ENCODE assay signal across 11 cellular contexts in the genomic region with DNA sequence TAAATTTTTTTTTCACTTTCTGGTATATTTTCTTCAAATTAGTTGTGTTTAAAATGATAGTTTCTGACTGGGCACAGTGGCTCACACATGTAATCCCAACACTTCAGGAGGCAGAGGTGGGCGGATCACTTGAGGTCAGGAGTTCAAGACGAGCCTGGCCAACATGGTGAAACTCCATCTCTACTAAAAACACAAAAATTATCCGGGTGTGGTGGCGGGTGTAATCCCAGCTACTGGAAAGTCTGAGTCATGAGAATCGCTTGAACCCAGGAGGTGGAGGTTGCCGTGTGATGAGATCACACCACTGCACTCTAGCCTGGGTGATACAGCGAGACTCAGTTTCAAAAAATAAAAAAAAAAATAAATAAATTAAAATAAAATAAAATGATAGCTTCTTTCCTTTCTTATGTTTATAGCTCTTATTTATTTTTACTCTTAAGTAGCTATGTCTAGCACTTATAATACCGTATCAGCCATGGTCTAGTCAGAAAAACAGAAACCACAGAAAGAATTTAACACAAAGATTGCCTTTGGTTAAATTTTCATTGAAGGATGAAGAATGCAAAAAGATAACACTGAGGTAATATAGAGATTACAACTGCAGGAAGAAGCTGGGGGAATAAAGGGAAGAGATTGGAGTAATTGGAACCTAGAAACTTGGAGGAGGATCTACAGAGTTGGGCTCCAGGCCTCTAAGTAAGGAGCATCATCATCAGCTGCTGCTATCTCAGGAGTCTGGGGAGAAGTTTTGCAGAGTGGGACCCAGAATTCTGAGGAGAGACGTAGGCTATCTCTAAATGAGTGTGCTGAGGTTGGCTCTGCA. TPM values are rescaled to one million over a fixed set of nuclear protein-coding genes. Genes with fewer than 3 reads are reported as not detected.
DNase-seq lines count a peak whose midpoint lies in the region; ATAC-seq and TF ChIP-seq lines count a peak whose summit lies in the region.
"Had no signal": no experiment of that assay in that cellular context is flagged by ENCODE, and none has a peak within 500 bp of the region (broad histone marks: within the 10 kb centered on the region; RNA-seq: fewer than 3 reads in every experiment).

No MANE protein-coding gene starts in this region.

- no peaks in the 10 kb centered on the region for H3K36me3 Mint-ChIP-seq in chondrocyte (ENCODE audit: low read depth)
- H3K36me3 Mint-ChIP-seq in neural progenitor cell, result no peaks in the 10 kb centered on the region
- H3K36me3 Mint-ChIP-seq: naive B cell had no signal

- TF ChIP-seq CTCF in chondrocyte (IDR thresholded peaks at IDR 0.05), result no peak
- TF ChIP-seq CTCF in neural progenitor cell (IDR thresholded peaks at IDR 0.05), result no peak
- no peak for TF ChIP-seq CTCF in heart left ventricle (IDR thresholded peaks at IDR 0.05)

- H3K4me3 Mint-ChIP-seq in chondrocyte (ENCODE audit: unreplicated experiment), result no peak overlapping the region
- H3K4me3 Mint-ChIP-seq in neural progenitor cell, result no peak overlapping the region
- H3K4me3 Mint-ChIP-seq: naive B cell had no signal

- H3K79me2 ChIP-seq in mesendoderm (ENCODE audit: control insufficient read depth, insufficient read depth, low read length) (no peaks in the 10 kb centered on the region), neural progenitor cell (ENCODE audit: low read depth) (no peaks in the 10 kb centered on the region)

- H3K27ac Mint-ChIP-seq in chondrocyte (ENCODE audit: unreplicated experiment) (peak overlapping the region; percentile 57), neural progenitor cell (no peak overlapping the region)
- H3K27ac Mint-ChIP-seq: naive B cell had no signal

- peak overlapping the region; percentile 14 for H4K5ac ChIP-seq in mesendoderm (ENCODE audit: low read length)

- H3K9me3 Mint-ChIP-seq in chondrocyte (ENCODE audit: low read depth) (peaks cover 5% of the 10 kb centered on the region), neural progenitor cell (no peaks in the 10 kb centered on the region)

- H3K4me1 Mint-ChIP-seq in chondrocyte (ENCODE audit: low read depth) (peaks cover 47% of the 10 kb centered on the region), neural progenitor cell (no peaks in the 10 kb centered on the region)

- H3K4ac ChIP-seq in mesendoderm (ENCODE audit: low read depth, low read length), result no peak overlapping the region

- no peak overlapping the region for H3K4me3 ChIP-seq in MG63
- H3K4me3 ChIP-seq in mesendoderm (ENCODE audit: low read length), result no peak overlapping the region
- no peak overlapping the region for H3K4me3 ChIP-seq in neural progenitor cell
- no peak overlapping the region for H3K4me3 ChIP-seq in heart left ventricle

- no peak overlapping the region for H3K23ac ChIP-seq in mesendoderm (ENCODE audit: low read length)

- H3K9me3 ChIP-seq in MG63 (peaks cover 5% of the 10 kb centered on the region; the same call in 1 of the 2 replicates), neural progenitor cell (ENCODE audit: low read depth) (no peaks in the 10 kb centered on the region), heart left ventricle (peaks cover 0 to 3% (median 0%) of the 10 kb centered on the region in 12 donors)

- H4K20me1 ChIP-seq in neural progenitor cell (ENCODE audit: low read depth), result no peaks in the 10 kb centered on the region

- H3K18ac ChIP-seq in mesendoderm (ENCODE audit: low read length), result no peak overlapping the region

- H3K27me3 ChIP-seq in MG63 (no peaks in the 10 kb centered on the region), mesendoderm (ENCODE audit: insufficient read depth, low read length, poor library complexity) (no peaks in the 10 kb centered on the region), neural progenitor cell (no peaks in the 10 kb centered on the region), heart left ventricle (no peaks in the 10 kb centered on the region)

- no peak overlapping the region for H3K4me2 ChIP-seq in mesendoderm (ENCODE audit: low read length)
- no peak overlapping the region for H3K4me2 ChIP-seq in neural progenitor cell

- WGBS in mesendoderm (ENCODE audit: extremely low coverage, insufficient coverage, low lambda C conversion rate), result no CpG with 5 or more reads among the region's 9 CpGs
- WGBS in heart left ventricle, 4 donors, result 78 to 80% (median 79%) methylated on average over 9 of the region's 9 CpGs

- no peak overlapping the region for H3K56ac ChIP-seq in mesendoderm (ENCODE audit: low read length)

- intact Hi-C loops in heart left ventricle (cut with DNase I), result no loop called here

- DNase-seq in Daoy (ENCODE audit: low read depth) (peak; percentile 93), MG63 (peak; percentile 90), chondrocyte (ENCODE audit: low spot score) (no peak), mesendoderm (peak; percentile 9), neural progenitor cell (ENCODE audit: low spot score) (no peak), NCI-H446 treated with DMSO at 0.1 percent for 48 hours (lab: John Stamatoyannopoulos, UW) (no peak), heart left ventricle (no peak)
- DNase-seq: naive B cell; stimulated activated CD4-positive, alpha-beta T cell treated with anti-CD3 and anti-CD28 coated beads, Interleukin-15, amount 100 ng/mL, for 24 hours had no signal

- H3F3A ChIP-seq in neural progenitor cell (ENCODE audit: low read depth), result no peaks in the 10 kb centered on the region

- H3K9ac ChIP-seq in mesendoderm (ENCODE audit: low read length), result no peak overlapping the region
- H3K9ac ChIP-seq in neural progenitor cell, result no peak overlapping the region

- H2BK120ac ChIP-seq in mesendoderm (ENCODE audit: low read depth, low read length), result no peak overlapping the region

- no peak overlapping the region for H4K8ac ChIP-seq in mesendoderm (ENCODE audit: low read depth, low read length)

- no peak for TF ChIP-seq POLR2A in heart left ventricle (IDR thresholded peaks at IDR 0.05)

- H2AFZ ChIP-seq in neural progenitor cell (replicated peaks), result no peak overlapping the region

- no peak for ATAC-seq in heart left ventricle
- ATAC-seq in GM21737 (IDR thresholded peaks at IDR 0.05; ENCODE audit: unreplicated experiment), result no peak
- ATAC-seq: Panc1 had no signal

- H2BK15ac ChIP-seq in mesendoderm (replicated peaks; ENCODE audit: low read depth), result no peak overlapping the region

- no peaks in the 10 kb centered on the region for H3K79me1 ChIP-seq in mesendoderm (ENCODE audit: low read length)

- H3K27ac ChIP-seq in mesendoderm (ENCODE audit: low read depth, low read length) (no peak overlapping the region), neural progenitor cell (no peak overlapping the region), heart left ventricle (no peak overlapping the region)

- H3K36me3 ChIP-seq in MG63 (no peaks in the 10 kb centered on the region), mesendoderm (ENCODE audit: control insufficient read depth, insufficient read depth, low read length) (no peaks in the 10 kb centered on the region), neural progenitor cell (no peaks in the 10 kb centered on the region), heart left ventricle (no peaks in the 10 kb centered on the region)

- no peaks in the 10 kb centered on the region for H3K27me3 Mint-ChIP-seq in chondrocyte (ENCODE audit: low read depth)
- no peaks in the 10 kb centered on the region for H3K27me3 Mint-ChIP-seq in neural progenitor cell (ENCODE audit: insufficient read depth, low read depth)

- H3K4me1 ChIP-seq in mesendoderm (ENCODE audit: control insufficient read depth, low read depth, low read length), result no peaks in the 10 kb centered on the region
- H3K4me1 ChIP-seq in neural progenitor cell, result no peaks in the 10 kb centered on the region
- no peaks in the 10 kb centered on the region for H3K4me1 ChIP-seq in heart left ventricle

- H2AK5ac ChIP-seq in mesendoderm (ENCODE audit: low read length), result no peak overlapping the region

- H2BK5ac ChIP-seq in mesendoderm (ENCODE audit: low read length), result no peak overlapping the region

RNA-seq across cellular contexts. Expression of gene MBOAT2, which starts 54.7 kb away (rescaled TPM):
- 21.0 and 37.4 TPM in 2 replicates for total RNA-seq in Daoy (2014; rRNA removed; shearing (Covaris generic))
- total RNA-seq in MG63 (2014; rRNA removed; shearing (Covaris generic); ENCODE audit: low replicate concordance), result 40.0 and 67.9 TPM in 2 replicates
- total RNA-seq in chondrocyte (34.4 to 40.2 TPM (median 35.6 TPM) in 3 replicates), neural progenitor cell (ENCODE audit: low replicate concordance) (56.1 and 84.0 TPM in 2 replicates), heart left ventricle (10 to 100 TPM; 12.9 to 34.9 (median 17.3) TPM)
- polyA plus RNA-seq in mesendoderm (2013, experiment 1 of 2), result 11.0 TPM
- 11.2 TPM for polyA plus RNA-seq in mesendoderm (2013, experiment 2 of 2)
- 10 to 100 TPM in 1 of 2 donors, 1 to 10 TPM in 1; 4.5 to 16.1 TPM for polyA plus RNA-seq in heart left ventricle

Comparison
In these comparisons a context has a peak if more than half of its experiments do, and no peak if none do; other contexts are left out.
1. DNase-seq: peak in Daoy (single experiment), MG63 (single experiment) and mesendoderm (single experiment); none in chondrocyte (single experiment), neural progenitor cell (single experiment), NCI-H446 treated with DMSO at 0.1 percent for 48 hours (single experiment) and heart left ventricle (0 of 5).